In genomic region chr16:88770459-88771293, GRCh38 we compare ENCODE assay signal across 8 cellular contexts. TPM values are rescaled to one million over a fixed set of nuclear protein-coding genes. Genes with fewer than 3 reads are reported as not detected.
DNase-seq lines count a peak whose midpoint lies in the region; ATAC-seq, FAIRE-seq and TF ChIP-seq lines count a peak whose summit lies in the region.

No MANE protein-coding gene starts in this region.

- H3K4me1 Mint-ChIP-seq in activated CD8-positive, alpha-beta memory T cell treated with anti-CD3 and anti-CD28 coated beads, Interleukin-2, amount 10 ng/mL, durations not matched to agents 7 days and 5 days: peaks cover 36% of the 10 kb centered on the region

- no peak overlapping the region for H3K4me3 Mint-ChIP-seq in activated CD8-positive, alpha-beta memory T cell treated with anti-CD3 and anti-CD28 coated beads, Interleukin-2, amount 10 ng/mL, durations not matched to agents 7 days and 5 days

- H3K36me3 Mint-ChIP-seq in activated CD8-positive, alpha-beta memory T cell treated with anti-CD3 and anti-CD28 coated beads, Interleukin-2, amount 10 ng/mL, durations not matched to agents 7 days and 5 days: no peaks in the 10 kb centered on the region

- 13 to 36% (median 24%) methylated on average over 37 to 42 of the region's 42 CpGs for WGBS in small intestine, 3 donors

- peaks cover 99% of the 10 kb centered on the region for H3K79me2 ChIP-seq in DOHH2 (ENCODE audit: control insufficient read depth, low read length)

- H3K27me3 ChIP-seq in DOHH2 (ENCODE audit: control insufficient read depth, low read length) (no peaks in the 10 kb centered on the region), small intestine (ENCODE audit: control insufficient read depth in 2 of 2, insufficient read depth in 2 of 2, low read length in 2 of 2) (no peaks in the 10 kb centered on the region)

- CTCF ChIA-PET in activated CD8-positive, alpha-beta memory T cell treated with anti-CD3 and anti-CD28 coated beads, Interleukin-2, amount 10 ng/mL, durations not matched to agents 7 days and 5 days (lab: Charles Lee): interaction anchor here (1.1 to 2.9 kb wide), 2 partner anchors 11 to 33 kb away, joined by 3 to 12 read pairs; no protein-coding TSS in a partner anchor

- H3K4me1 ChIP-seq in DOHH2 (ENCODE audit: control insufficient read depth, low read length) (peaks cover 46% of the 10 kb centered on the region), small intestine (ENCODE audit: control insufficient read depth in 2 of 2, insufficient read depth in 1 of 2, low read depth in 1 of 2, low read length in 1 of 2) (peaks cover 5 to 12% of the 10 kb centered on the region in 2 donors)

- peaks cover 30% of the 10 kb centered on the region for H4K20me1 ChIP-seq in DOHH2 (ENCODE audit: control insufficient read depth, insufficient read depth, low read depth, low read length)

- H3K4me3 ChIP-seq in DOHH2 (ENCODE audit: low read length) (peak overlapping the region; percentile 40), small intestine (ENCODE audit: low read depth in 1 of 2, low read length in 2 of 2) (peak overlapping the region in 1 of 2 donors; percentile 13)

- peak; percentile 88 to 94 for DNase-seq in Kasumi-1 (lab: John Stamatoyannopoulos, UW)
- no peak for DNase-seq in activated CD8-positive, alpha-beta memory T cell treated with anti-CD3 and anti-CD28 coated beads, Interleukin-2, amount 10 ng/mL, durations not matched to agents 7 days and 5 days
- peak; percentile 69 for DNase-seq in left ventricle myocardium superior
- DNase-seq in small intestine: peak; percentile 69
- DNase-seq in NCI-H1436 treated with DMSO at 0.1 percent for 48 hours (lab: John Stamatoyannopoulos, UW): no peak
- DNase-seq in NCI-H2081 treated with DMSO at 0.1 percent for 48 hours (lab: John Stamatoyannopoulos, UW): no peak
- no peak for DNase-seq in stimulated activated CD4-positive, alpha-beta T cell treated with anti-CD3 and anti-CD28 coated beads, Interleukin-1b, Interleukin-23, amount 100 ng/mL, for 48 hours

- no peak for TF ChIP-seq CTCF in DOHH2 (IDR thresholded peaks at IDR 0.05; ENCODE audit: low read depth, low read length, poor library complexity, severe bottlenecking)

- FAIRE-seq in small intestine (lab: Jason Lieb, UNC): no peak

- H3K27ac ChIP-seq in DOHH2 (ENCODE audit: low read depth, low read length) (peak overlapping the region; percentile 52), small intestine (ENCODE audit: low read depth in 1 of 2, low read length in 1 of 2) (peak overlapping the region in 1 of 2 donors; percentile 59)

- no peak overlapping the region for H3K27ac Mint-ChIP-seq in activated CD8-positive, alpha-beta memory T cell treated with anti-CD3 and anti-CD28 coated beads, Interleukin-2, amount 10 ng/mL, durations not matched to agents 7 days and 5 days

- 0 out of 2 replicates have a peak, but pooled peaks cover 4% of the 10 kb centered on the region for H3F3A ChIP-seq in DOHH2 (ENCODE audit: control insufficient read depth, insufficient read depth)

- H3K36me3 ChIP-seq in DOHH2 (ENCODE audit: control insufficient read depth, low read length) (peaks cover 27% of the 10 kb centered on the region), small intestine (ENCODE audit: control insufficient read depth in 2 of 2, insufficient read depth in 2 of 2, low read length in 2 of 2) (no peaks in the 10 kb centered on the region)

- no peaks in the 10 kb centered on the region for H3K27me3 Mint-ChIP-seq in activated CD8-positive, alpha-beta memory T cell treated with anti-CD3 and anti-CD28 coated beads, Interleukin-2, amount 10 ng/mL, durations not matched to agents 7 days and 5 days

- peak overlapping the region; percentile 60 for H3K4me2 ChIP-seq in DOHH2 (ENCODE audit: low read length)

- ATAC-seq in activated CD8-positive, alpha-beta memory T cell treated with anti-CD3 and anti-CD28 coated beads, Interleukin-2, amount 10 ng/mL, durations not matched to agents 7 days and 5 days: peak; percentile 10
- ATAC-seq in left ventricle myocardium superior: peak; percentile 18

- H3K9me3 ChIP-seq in DOHH2 (ENCODE audit: control insufficient read depth, insufficient read depth, low read length): no peaks in the 10 kb centered on the region
- H3K9me3 ChIP-seq in small intestine (ENCODE audit: control insufficient read depth, low read depth): no peaks in the 10 kb centered on the region

- intact Hi-C loops in left ventricle myocardium superior (cut with micrococcal nuclease): no loop called here

- H3K9me3 Mint-ChIP-seq in activated CD8-positive, alpha-beta memory T cell treated with anti-CD3 and anti-CD28 coated beads, Interleukin-2, amount 10 ng/mL, durations not matched to agents 7 days and 5 days (ENCODE audit: low read depth): no peaks in the 10 kb centered on the region

- H3K9me2 ChIP-seq in DOHH2 (replicated peaks; ENCODE audit: control insufficient read depth, low read length): no peaks in the 10 kb centered on the region

RNA-seq across cellular contexts. Expression of gene PIEZO1, which starts 14.3 kb away (rescaled TPM):
- 100 to 1,000 TPM; 269 to 347 TPM for total RNA-seq in activated CD8-positive, alpha-beta memory T cell treated with anti-CD3 and anti-CD28 coated beads, Interleukin-2, amount 10 ng/mL, durations not matched to agents 7 days and 5 days
- 19.1 TPM for total RNA-seq in left ventricle myocardium superior
- polyA plus RNA-seq in small intestine: 10 to 100 TPM; 22.8 to 95.0 (median 27.8) TPM

RNA-seq across cellular contexts. Expression of gene CDT1, which starts 32.9 kb away (rescaled TPM):
- total RNA-seq in activated CD8-positive, alpha-beta memory T cell treated with anti-CD3 and anti-CD28 coated beads, Interleukin-2, amount 10 ng/mL, durations not matched to agents 7 days and 5 days: 100 to 1,000 TPM; 124 to 191 TPM
- 0.97 TPM for total RNA-seq in left ventricle myocardium superior
- polyA plus RNA-seq in small intestine: 10 to 100 TPM in 1 of 3 donors, 1 to 10 TPM in 2; 1.1 to 16.7 (median 2.2) TPM

RNA-seq across cellular contexts. Expression of gene APRT, which starts 41.1 kb away (rescaled TPM):
- 100 to 1,000 TPM; 127 to 148 TPM for total RNA-seq in activated CD8-positive, alpha-beta memory T cell treated with anti-CD3 and anti-CD28 coated beads, Interleukin-2, amount 10 ng/mL, durations not matched to agents 7 days and 5 days
- 40.9 TPM for total RNA-seq in left ventricle myocardium superior
- polyA plus RNA-seq in small intestine: 100 to 1,000 TPM; 197 to 255 (median 247) TPM

Comparison
In these comparisons a context has a peak if more than half of its experiments do, and no peak if none do; other contexts are left out.
1. DNase-seq: peak in Kasumi-1 (2 of 2), left ventricle myocardium superior (single experiment) and small intestine (single experiment); none in activated CD8-positive, alpha-beta memory T cell treated with anti-CD3 and anti-CD28 coated beads, Interleukin-2, amount 10 ng/mL, durations not matched to agents 7 days and 5 days (single experiment), NCI-H1436 treated with DMSO at 0.1 percent for 48 hours (single experiment), NCI-H2081 treated with DMSO at 0.1 percent for 48 hours (single experiment) and stimulated activated CD4-positive, alpha-beta T cell treated with anti-CD3 and anti-CD28 coated beads, Interleukin-1b, Interleukin-23, amount 100 ng/mL, for 48 hours (single experiment).
2. RNA of gene PIEZO1, which starts 14.3 kb away (total RNA-seq): 269 to 347 TPM in activated CD8-positive, alpha-beta memory T cell treated with anti-CD3 and anti-CD28 coated beads, Interleukin-2, amount 10 ng/mL, durations not matched to agents 7 days and 5 days; 19.1 TPM in left ventricle myocardium superior (single experiment); every median in the first group is over 10 times any median in the second.
3. RNA of gene CDT1, which starts 32.9 kb away (total RNA-seq): 124 to 191 TPM in activated CD8-positive, alpha-beta memory T cell treated with anti-CD3 and anti-CD28 coated beads, Interleukin-2, amount 10 ng/mL, durations not matched to agents 7 days and 5 days; 0.97 TPM in left ventricle myocardium superior (single experiment); every median in the first group is over 10 times any median in the second.